Comparison of ENCODE assay signal across 8 cellular contexts in genomic region chr4:66688674-66689073, GRCh38.
DNase-seq lines count a peak whose midpoint lies in the region; FAIRE-seq and TF ChIP-seq lines count a peak whose summit lies in the region.

No MANE protein-coding gene starts in this region.

- H3K27ac ChIP-seq in HEK293 (ENCODE audit: extremely low read depth, low read depth, low read length) = no peak overlapping the region

- no peak for TF ChIP-seq CTCF in HEK293 (tag by site-specific recombination; IDR thresholded peaks at IDR 0.05)

- intact Hi-C loops in posterior cingulate gyrus (cut with DNase I) = no loop called here

- no peaks in the 10 kb centered on the region for H3K9me3 ChIP-seq in HEK293 (ENCODE audit: control insufficient read depth, insufficient read depth, low read depth, low read length)

- FAIRE-seq in A204.1 (lab: Jason Lieb, UNC) (peak; percentile 95), endometrium (lab: Jason Lieb, UNC) (peak; percentile 86)

- H3K4me3 ChIP-seq in HEK293 (ENCODE audit: low read depth, low read length) = no peak overlapping the region

- peak; percentile 41 for DNase-seq in NCI-H82 (lab: John Stamatoyannopoulos, UW)
- DNase-seq in MV-4-11 (lab: John Stamatoyannopoulos, UW) = no peak
- no peak for DNase-seq in effector CD8-positive, alpha-beta T cell (lab: John Stamatoyannopoulos, UW)
- no peak for DNase-seq in posterior cingulate gyrus
- no peak for DNase-seq in activated CD8-positive, alpha-beta memory T cell treated with anti-CD3 and anti-CD28 coated beads, Interleukin-2, amount 50 U/mL, for 4 hours

- CTCF ChIA-PET in HEK293 (lab: Yijun Ruan, JAX) = interaction anchor here (0.5 kb wide), 1 partner anchor 8 kb away, joined by 7 read pairs; no protein-coding TSS in a partner anchor

- no peaks in the 10 kb centered on the region for H3K4me1 ChIP-seq in HEK293 (ENCODE audit: control insufficient read depth, insufficient read depth, low read length)

- POLR2A ChIA-PET in HEK293 (lab: Yijun Ruan, JAX) = no interaction called here

- H3K36me3 ChIP-seq in HEK293 (ENCODE audit: control insufficient read depth in 2 of 2, insufficient read depth in 1 of 2, low read length in 2 of 2) = no peaks in the 10 kb centered on the region

TF ChIP-seq in HEK293, 187 proteins besides CTCF, POLR2A, EP300 and RAD21:
- TF ChIP-seq REST (tag by site-specific recombination; IDR thresholded peaks at IDR 0.05) (no peak), ZNF654 (tag by site-specific recombination; IDR thresholded peaks at IDR 0.05; ENCODE audit: low read depth) (peak; percentile 51), ZNF292 (tag by site-specific recombination; IDR thresholded peaks at IDR 0.05; ENCODE audit: borderline replicate concordance, low read depth) (no peak), GLIS2 (tag by site-specific recombination; IDR thresholded peaks at IDR 0.05) (no peak), KLF7 (tag by site-specific recombination; IDR thresholded peaks at IDR 0.05; ENCODE audit: borderline replicate concordance) (no peak), ZNF704 (tag by site-specific recombination; IDR thresholded peaks at IDR 0.05) (no peak)
